ENCODE assay signal across 21 cellular contexts in genomic region chr11:4156571-4156970, GRCh38.
DNase-seq lines count a peak whose midpoint lies in the region; ATAC-seq and TF ChIP-seq lines count a peak whose summit lies in the region.
"Had no signal": no experiment of that assay in that cellular context is flagged by ENCODE, and none has a peak within 500 bp of the region (broad histone marks: within the 10 kb centered on the region; RNA-seq: fewer than 3 reads in every experiment).

No MANE protein-coding gene starts in this region.

- no peak overlapping the region for H3K27ac Mint-ChIP-seq in naive thymus-derived CD8-positive, alpha-beta T cell
- H3K27ac Mint-ChIP-seq: CD4-positive, alpha-beta memory T cell; CD4-positive, CD25-positive, alpha-beta regulatory T cell had no signal

- H3K4me1 ChIP-seq in right atrium auricular region = no peaks in the 10 kb centered on the region
- H3K4me1 ChIP-seq: A549, BE2C had no signal

- H3K27me3 Mint-ChIP-seq in naive thymus-derived CD8-positive, alpha-beta T cell = peaks cover 0 to 5% (median 2%) of the 10 kb centered on the region in 5 donors

- H3K27ac ChIP-seq in right atrium auricular region = no peak overlapping the region
- H3K27ac ChIP-seq: 22Rv1, A549, BLaER1 had no signal

- no peaks in the 10 kb centered on the region for H3K27me3 ChIP-seq in right atrium auricular region
- H3K27me3 ChIP-seq: BE2C, BLaER1 had no signal

- peak; percentile 94 for DNase-seq in G401 (ENCODE audit: low spot score)
- DNase-seq in cerebellar cortex (ENCODE audit: low spot score) = peak; percentile 93
- DNase-seq in pons (ENCODE audit: low spot score) = peak; percentile 10
- DNase-seq in naive thymus-derived CD8-positive, alpha-beta T cell = no peak
- DNase-seq in right atrium auricular region (ENCODE audit: low spot score) = no peak
- DNase-seq: BE2C; CD4-positive, alpha-beta memory T cell; CD4-positive, CD25-positive, alpha-beta regulatory T cell; CD8-positive, alpha-beta memory T cell; COR-L47; DMS 273 treated with DMSO at 0.1 percent for 48 hours; DMS153; DMS53; DMS79; DND-41; EL; GF-D8 had no signal

- H3K9me3 Mint-ChIP-seq in naive thymus-derived CD8-positive, alpha-beta T cell = peaks cover 0 to 4% (median 0%) of the 10 kb centered on the region in 9 donors

- no peaks in the 10 kb centered on the region for H3K36me3 ChIP-seq in right atrium auricular region
- H3K36me3 ChIP-seq: BE2C, BLaER1 had no signal

- in situ Hi-C loops in G401 (cut with HindIII; ENCODE audit: low sequenced_read_pairs) = no loop called here

- no peaks in the 10 kb centered on the region for H3K4me1 Mint-ChIP-seq in naive thymus-derived CD8-positive, alpha-beta T cell
- H3K4me1 Mint-ChIP-seq: CD14-positive monocyte; CD4-positive, alpha-beta memory T cell; CD4-positive, CD25-positive, alpha-beta regulatory T cell; CD8-positive, alpha-beta memory T cell had no signal

- no peak for ATAC-seq in naive thymus-derived CD8-positive, alpha-beta T cell
- ATAC-seq: A549 had no signal

- H3K4me3 Mint-ChIP-seq in naive thymus-derived CD8-positive, alpha-beta T cell = no peak overlapping the region
- H3K4me3 Mint-ChIP-seq: CD14-positive monocyte; CD4-positive, alpha-beta memory T cell; CD4-positive, CD25-positive, alpha-beta regulatory T cell; CD8-positive, alpha-beta memory T cell had no signal

- POLR2A ChIA-PET in naive thymus-derived CD8-positive, alpha-beta T cell (lab: Charles Lee) = no interaction called here

- H3K9me3 ChIP-seq in right atrium auricular region = no peaks in the 10 kb centered on the region
- H3K9me3 ChIP-seq: A549, BE2C, BLaER1 had no signal

- no peak for TF ChIP-seq CTCF in right atrium auricular region (IDR thresholded peaks at IDR 0.05)

- no peak overlapping the region for H3K4me3 ChIP-seq in right atrium auricular region
- H3K4me3 ChIP-seq: A549, BLaER1 had no signal

- H3K36me3 Mint-ChIP-seq in naive thymus-derived CD8-positive, alpha-beta T cell = peaks cover 0 to 2% (median 0%) of the 10 kb centered on the region in 3 donors
- H3K36me3 Mint-ChIP-seq: CD14-positive monocyte; CD4-positive, CD25-positive, alpha-beta regulatory T cell had no signal

Comparison
In these comparisons a context has a peak if more than half of its experiments do, and no peak if none do; other contexts are left out.
1. DNase-seq: peak in G401 (single experiment), cerebellar cortex (single experiment) and pons (single experiment); none in naive thymus-derived CD8-positive, alpha-beta T cell (0 of 10) and right atrium auricular region (single experiment).